ENCODE assay signal across 7 cellular contexts in genomic region chr11:121464352-121464946, GRCh38.
DNase-seq lines count a peak whose midpoint lies in the region; ATAC-seq lines count a peak whose summit lies in the region.

No MANE protein-coding gene starts in this region.

- no peaks in the 10 kb centered on the region for H3K9me3 Mint-ChIP-seq in T-helper 1 cell treated with Interleukin-12 subunit alpha and Interleukin-12 subunit beta and Interleukin-4 antibody, amounts not matched to agents 30 μg/mL and 1 μg/mL, for 36 hours

- peak overlapping the region; percentile 92 for H3K27ac Mint-ChIP-seq in T-helper 1 cell treated with Interleukin-12 subunit alpha and Interleukin-12 subunit beta and Interleukin-4 antibody, amounts not matched to agents 30 μg/mL and 1 μg/mL, for 36 hours

- no peaks in the 10 kb centered on the region for H3K27me3 Mint-ChIP-seq in T-helper 1 cell treated with Interleukin-12 subunit alpha and Interleukin-12 subunit beta and Interleukin-4 antibody, amounts not matched to agents 30 μg/mL and 1 μg/mL, for 36 hours (ENCODE audit: low read depth)

- DNase-seq in iris pigment epithelial cell (ENCODE audit: low read depth) (peak; percentile 91), NCI-H82 treated with DMSO at 0.1 percent for 48 hours (lab: John Stamatoyannopoulos, UW; ENCODE audit: unreplicated experiment) (no peak)
- peak; percentile 75 for DNase-seq in stimulated activated CD4-positive, alpha-beta T cell treated with anti-CD3 and anti-CD28 coated beads, Interleukin-4, amount 100 ng/mL, for 1 hour

- H3K4me3 Mint-ChIP-seq in T-helper 1 cell treated with Interleukin-12 subunit alpha and Interleukin-12 subunit beta and Interleukin-4 antibody, amounts not matched to agents 30 μg/mL and 1 μg/mL, for 36 hours: peak overlapping the region; percentile 82

- ATAC-seq in GM19035 (IDR thresholded peaks at IDR 0.05; ENCODE audit: unreplicated experiment) (peak; percentile 43), HG03432 (IDR thresholded peaks at IDR 0.05; ENCODE audit: unreplicated experiment) (peak; percentile 52)

- H3K4me1 Mint-ChIP-seq in T-helper 1 cell treated with Interleukin-12 subunit alpha and Interleukin-12 subunit beta and Interleukin-4 antibody, amounts not matched to agents 30 μg/mL and 1 μg/mL, for 36 hours (ENCODE audit: low read depth): peaks cover 82% of the 10 kb centered on the region

- peak overlapping the region; percentile 85 for H3K27ac ChIP-seq in angular gyrus (ENCODE audit: low read depth, low read length)

- H3K36me3 Mint-ChIP-seq in T-helper 1 cell treated with Interleukin-12 subunit alpha and Interleukin-12 subunit beta and Interleukin-4 antibody, amounts not matched to agents 30 μg/mL and 1 μg/mL, for 36 hours (ENCODE audit: low read depth): peaks cover 15% of the 10 kb centered on the region
